19 cellular contexts compared by ENCODE assay signal in the genomic region with DNA sequence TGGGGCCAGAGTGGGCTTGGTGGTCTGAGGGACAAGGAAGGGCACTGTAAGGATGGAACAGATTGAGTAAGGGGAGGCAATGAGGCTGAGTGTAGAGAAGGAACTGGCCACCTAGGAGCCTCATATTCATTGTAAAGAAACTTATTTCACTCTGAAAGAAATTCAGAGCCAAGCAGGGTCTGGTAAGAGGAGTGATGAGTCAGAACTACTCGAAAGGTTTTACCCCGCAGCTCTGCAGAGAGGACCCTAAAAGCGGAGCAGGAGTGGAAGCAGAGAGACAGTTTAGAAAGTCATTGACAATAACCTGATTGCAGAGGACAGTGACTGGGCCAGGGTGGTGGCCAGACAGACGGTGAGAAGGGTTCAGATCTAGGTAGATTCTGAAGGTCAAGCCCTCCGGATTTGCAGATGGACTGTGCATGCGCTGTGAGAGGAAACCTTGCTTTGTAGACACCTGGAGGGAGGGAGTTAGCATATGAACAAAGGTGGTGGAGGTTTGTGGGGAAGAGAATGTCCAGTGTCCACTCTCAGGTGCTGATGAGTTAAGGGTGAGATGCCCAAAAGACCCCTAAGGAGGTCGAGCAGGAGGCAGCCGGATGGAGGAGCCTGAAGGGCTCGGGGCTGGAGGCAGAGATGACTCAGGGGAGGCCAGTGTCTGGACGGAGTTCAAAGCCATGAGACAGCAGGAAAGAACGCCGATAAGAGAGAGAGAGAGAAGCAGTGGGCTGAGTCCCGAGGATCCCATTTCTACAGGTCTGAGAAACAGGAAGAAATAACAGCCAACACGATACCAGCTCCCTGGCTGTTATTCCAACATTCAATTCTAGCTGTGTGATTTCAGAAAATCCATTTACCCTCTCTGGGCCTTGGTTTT.
"Had no signal": no experiment of that assay in that cellular context is flagged by ENCODE, and none has a peak within 500 bp of the region (broad histone marks: within the 10 kb centered on the region; RNA-seq: fewer than 3 reads in every experiment).

No MANE protein-coding gene starts in this region.

- H3K4me3 ChIP-seq: body of pancreas, lung, prostate gland, skin epidermis, tibial nerve had no signal

- H3K9me3 ChIP-seq: body of pancreas, prostate gland had no signal

- H3K4me1 ChIP-seq: body of pancreas, foreskin keratinocyte, prostate gland, tibial nerve had no signal

- H3K27me3 ChIP-seq: body of pancreas, foreskin keratinocyte had no signal

- H3K27ac ChIP-seq: body of pancreas, foreskin keratinocyte, prostate gland, skin epidermis, tibial nerve had no signal

- H3K36me3 ChIP-seq: prostate gland, tibial nerve had no signal

- ATAC-seq: activated naive CD4-positive, alpha-beta T cell treated with anti-CD3 and anti-CD28 coated beads, Interleukin-2, amount 50 U/mL, for 72 hours; activated T-cell treated with anti-CD3 and anti-CD28 coated beads, Interleukin-2, amount 50 U/mL, for 72 hours; body of pancreas; foreskin keratinocyte; right cardiac atrium had no signal

- DNase-seq: activated CD4-positive, alpha-beta T cell treated with anti-CD3 and anti-CD28 coated beads, Interleukin-2, amount 10 ng/mL, durations not matched to agents 7 days and 5 days; activated CD8-positive, alpha-beta memory T cell treated with anti-CD3 and anti-CD28 coated beads, Interleukin-2, amount 50 U/mL, for 48 hours; activated gamma-delta T cell; activated T-cell treated with anti-CD3 and anti-CD28 coated beads, Interleukin-2, amount 50 U/mL, for 72 hours; body of pancreas; effector memory CD4-positive, alpha-beta T cell; foreskin keratinocyte; glutamatergic neuron; nephron progenitor cell; right cardiac atrium; stimulated activated CD4-positive, alpha-beta T cell treated with anti-CD3 and anti-CD28 coated beads, Interleukin-4, amount 100 ng/mL, for 4 hours; stimulated activated CD8-positive, alpha-beta memory T cell treated with anti-CD3 and anti-CD28 coated beads, Interleukin-4, amount 100 ng/mL, for 48 hours; stimulated activated naive CD4-positive, alpha-beta T cell treated with Interleukin-2 at 50 U/mL for 16 hours; substantia nigra had no signal
